ENCODE assay signal across 13 cellular contexts in the genomic region with DNA sequence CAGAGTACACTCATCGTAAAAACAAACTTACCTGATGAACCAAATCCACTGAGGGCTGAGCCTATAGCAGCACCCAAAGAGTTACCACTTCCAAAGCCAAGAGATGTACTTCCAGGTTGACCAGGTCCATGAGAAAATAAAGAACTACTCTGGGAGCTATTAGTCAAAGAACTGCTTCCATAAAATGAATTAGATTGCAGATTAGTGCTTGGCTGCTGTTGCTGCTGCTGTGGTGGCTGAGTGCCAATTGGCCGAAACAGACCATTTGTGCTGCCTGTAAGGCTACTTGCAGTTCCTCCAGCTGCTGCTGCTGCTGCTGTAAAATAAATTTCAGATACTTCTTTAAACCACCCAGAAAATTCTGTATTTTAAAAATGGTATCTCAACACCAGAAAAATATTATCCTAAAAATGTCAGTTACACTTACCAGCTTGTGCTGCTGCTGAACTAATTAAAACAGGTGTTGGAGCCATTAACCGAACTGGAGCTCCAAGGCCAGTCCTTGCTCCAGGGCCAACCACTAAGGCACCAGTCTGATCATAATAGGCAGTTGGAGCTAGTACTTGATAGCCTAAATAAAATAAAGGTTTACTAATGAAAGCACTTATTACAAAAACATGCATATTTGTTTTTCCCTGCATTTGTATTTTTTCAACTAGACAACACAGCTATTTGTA. TPM values are rescaled to one million over a fixed set of nuclear protein-coding genes. Genes with fewer than 3 reads are reported as not detected.
DNase-seq lines count a peak whose midpoint lies in the region; FAIRE-seq and TF ChIP-seq lines count a peak whose summit lies in the region.
"Had no signal": no experiment of that assay in that cellular context is flagged by ENCODE, and none has a peak within 500 bp of the region (broad histone marks: within the 10 kb centered on the region; RNA-seq: fewer than 3 reads in every experiment).

No MANE protein-coding gene starts in this region.

- H3K27ac ChIP-seq in testis (no peak overlapping the region), esophagus squamous epithelium (no peak overlapping the region)
- H3K27ac ChIP-seq: 22Rv1, cardiac muscle cell had no signal

- TF ChIP-seq POLR2A in testis (IDR thresholded peaks at IDR 0.05): no peak
- TF ChIP-seq POLR2A in esophagus squamous epithelium (IDR thresholded peaks at IDR 0.05): no peak

- whole genome bisulfite sequencing in testis, 2 donors: 68 to 73% methylated on average over 3 of the region's 3 CpGs
- 68 to 69% methylated on average over 3 of the region's 3 CpGs for WGBS in esophagus squamous epithelium, 2 donors

- H3K4me3 ChIP-seq in testis (no peak overlapping the region), esophagus squamous epithelium (no peak overlapping the region)
- H3K4me3 ChIP-seq: cardiac muscle cell had no signal

- no peaks in the 10 kb centered on the region for H3K9me3 Mint-ChIP-seq in brain
- H3K9me3 Mint-ChIP-seq in activated CD4-positive, alpha-beta memory T cell treated with anti-CD3 and anti-CD28 coated beads for 36 hours: no peaks in the 10 kb centered on the region
- H3K9me3 Mint-ChIP-seq: stimulated activated naive CD8-positive, alpha-beta T cell treated with anti-CD3 and anti-CD28 coated beads, Interleukin-15, Interleukin-2, amounts not matched to agents 100 ng/mL and 50 ng/mL, for 24 hours had no signal

- no peak for TF ChIP-seq CTCF in brain (conservative IDR thresholded peaks at IDR 0.05)
- TF ChIP-seq CTCF in testis (IDR thresholded peaks at IDR 0.05): no peak
- no peak for TF ChIP-seq CTCF in esophagus squamous epithelium (IDR thresholded peaks at IDR 0.05)

- H3K36me3 Mint-ChIP-seq in brain: peaks cover 35% of the 10 kb centered on the region
- peaks cover 27% of the 10 kb centered on the region for H3K36me3 Mint-ChIP-seq in activated CD4-positive, alpha-beta memory T cell treated with anti-CD3 and anti-CD28 coated beads for 36 hours

- intact Hi-C loops in testis (cut with DNase I; ENCODE audit: low total_unique reads): no loop called here
- intact Hi-C loops in esophagus squamous epithelium (cut with DNase I): no loop called here
- intact Hi-C loops in activated CD4-positive, alpha-beta memory T cell treated with anti-CD3 and anti-CD28 coated beads for 36 hours (cut with micrococcal nuclease): no loop called here

- DNase-seq in NCI-H2171 treated with DMSO at 0.1 percent for 48 hours (lab: John Stamatoyannopoulos, UW) (peak; percentile 18), NCI-H2171 (lab: John Stamatoyannopoulos, UW) (no peak), testis (peak; percentile 46), NCI-H526 (lab: John Stamatoyannopoulos, UW) (no peak), esophagus squamous epithelium (lab: John Stamatoyannopoulos, UW) (no peak)
- DNase-seq in activated CD4-positive, alpha-beta memory T cell treated with anti-CD3 and anti-CD28 coated beads for 36 hours: no peak
- DNase-seq: T-helper 1 cell had no signal

- FAIRE-seq in islet of Langerhans (lab: Jason Lieb, UNC): peak; percentile 93
- FAIRE-seq: H1 had no signal

- H3K27me3 ChIP-seq in testis: no peaks in the 10 kb centered on the region
- H3K27me3 ChIP-seq in esophagus squamous epithelium: no peaks in the 10 kb centered on the region
- H3K27me3 ChIP-seq: cardiac muscle cell had no signal

- H3K4me1 Mint-ChIP-seq in brain: peaks cover 41% of the 10 kb centered on the region
- peaks cover 3% of the 10 kb centered on the region for H3K4me1 Mint-ChIP-seq in activated CD4-positive, alpha-beta memory T cell treated with anti-CD3 and anti-CD28 coated beads for 36 hours (ENCODE audit: low read depth)

- H3K4me1 ChIP-seq in testis (no peaks in the 10 kb centered on the region), esophagus squamous epithelium (peaks cover 0 to 15% (median 0%) of the 10 kb centered on the region in 3 donors)

- H3K27me3 Mint-ChIP-seq in brain: no peaks in the 10 kb centered on the region
- H3K27me3 Mint-ChIP-seq in activated CD4-positive, alpha-beta memory T cell treated with anti-CD3 and anti-CD28 coated beads for 36 hours: no peaks in the 10 kb centered on the region
- H3K27me3 Mint-ChIP-seq: stimulated activated naive CD8-positive, alpha-beta T cell treated with anti-CD3 and anti-CD28 coated beads, Interleukin-15, Interleukin-2, amounts not matched to agents 100 ng/mL and 50 ng/mL, for 24 hours had no signal

- POLR2A ChIA-PET in activated CD4-positive, alpha-beta memory T cell treated with anti-CD3 and anti-CD28 coated beads for 36 hours (lab: Charles Lee): no interaction called here

- H3K27ac Mint-ChIP-seq in brain: peak overlapping the region in 3 of 5 experiments; percentile 28 to 85 (median 46)
- H3K27ac Mint-ChIP-seq in activated CD4-positive, alpha-beta memory T cell treated with anti-CD3 and anti-CD28 coated beads for 36 hours: no peak overlapping the region
- H3K27ac Mint-ChIP-seq: stimulated activated naive CD8-positive, alpha-beta T cell treated with anti-CD3 and anti-CD28 coated beads, Interleukin-15, Interleukin-2, amounts not matched to agents 100 ng/mL and 50 ng/mL, for 24 hours had no signal

- H3K4me3 Mint-ChIP-seq in brain: no peak overlapping the region
- H3K4me3 Mint-ChIP-seq in activated CD4-positive, alpha-beta memory T cell treated with anti-CD3 and anti-CD28 coated beads for 36 hours: no peak overlapping the region
- H3K4me3 Mint-ChIP-seq: stimulated activated naive CD8-positive, alpha-beta T cell treated with anti-CD3 and anti-CD28 coated beads, Interleukin-15, Interleukin-2, amounts not matched to agents 100 ng/mL and 50 ng/mL, for 24 hours had no signal

- peaks cover 3% of the 10 kb centered on the region for H3K36me3 ChIP-seq in testis (ENCODE audit: low read depth, missing control alignments)
- H3K36me3 ChIP-seq in esophagus squamous epithelium: peaks cover 0 to 93% (median 3%) of the 10 kb centered on the region in 3 donors

- H3K9me3 ChIP-seq in testis (no peaks in the 10 kb centered on the region), esophagus squamous epithelium (no peaks in the 10 kb centered on the region)

- CTCF ChIA-PET in activated CD4-positive, alpha-beta memory T cell treated with anti-CD3 and anti-CD28 coated beads for 36 hours (lab: Charles Lee): interaction anchor here (1.0 to 2.7 kb wide), 2 partner anchors 36 to 43 kb away, joined by 4 to 22 read pairs; no protein-coding TSS in a partner anchor

RNA-seq across cellular contexts. Expression of gene SDC1, which starts 58.1 kb away (rescaled TPM):
- 17.5 TPM for polyA plus RNA-seq in brain (ENCODE audit: insufficient read depth, low read depth, low replicate concordance)
- 1 to 10 TPM; 8.7 to 9.2 TPM for total RNA-seq in testis
- 11.9 TPM for polyA plus RNA-seq in testis (ENCODE audit: insufficient read depth, low read depth, low replicate concordance)
- 100 to 1,000 TPM; 355 to 757 (median 496) TPM for total RNA-seq in esophagus squamous epithelium
- under 1 TPM in 1 of 2 experiments, not detected in 1; 0.12 TPM for total RNA-seq in activated CD4-positive, alpha-beta memory T cell treated with anti-CD3 and anti-CD28 coated beads for 36 hours

Comparison
In these comparisons a context has a peak if more than half of its experiments do, and no peak if none do; other contexts are left out.
1. DNase-seq: peak in NCI-H2171 treated with DMSO at 0.1 percent for 48 hours (single experiment) and testis (single experiment); none in NCI-H2171 (single experiment), NCI-H526 (0 of 2), esophagus squamous epithelium (single experiment) and activated CD4-positive, alpha-beta memory T cell treated with anti-CD3 and anti-CD28 coated beads for 36 hours (single experiment).
2. RNA of gene SDC1, which starts 58.1 kb away (total RNA-seq): 355 to 757 TPM in esophagus squamous epithelium; 8.7 to 9.2 TPM in testis and 0.12 TPM in activated CD4-positive, alpha-beta memory T cell treated with anti-CD3 and anti-CD28 coated beads for 36 hours; every median in the first group is over 10 times any median in the second.